ENCODE assay signal across 1 cellular context in genomic region chr16:28297784-28298510, GRCh38.
A peak's percentile ranks its signal among the peaks of the same experiment; 100 is the strongest.
TF ChIP-seq lines count a peak whose summit lies in the region.

No MANE protein-coding gene starts in this region.

TF ChIP-seq in SK-N-SH, 30 proteins besides CTCF, POLR2A, EP300 and RAD21:
- TF ChIP-seq REST (IDR thresholded peaks at IDR 0.05; ENCODE audit: low read depth, low read length) (peak; percentile 85), RXRA (IDR thresholded peaks at IDR 0.05; ENCODE audit: borderline replicate concordance, low read depth) (no peak), FOXM1 (IDR thresholded peaks at IDR 0.05; ENCODE audit: low read depth) (no peak)
